Comparison of ENCODE assay signal across 1 cellular context in the genomic region with DNA sequence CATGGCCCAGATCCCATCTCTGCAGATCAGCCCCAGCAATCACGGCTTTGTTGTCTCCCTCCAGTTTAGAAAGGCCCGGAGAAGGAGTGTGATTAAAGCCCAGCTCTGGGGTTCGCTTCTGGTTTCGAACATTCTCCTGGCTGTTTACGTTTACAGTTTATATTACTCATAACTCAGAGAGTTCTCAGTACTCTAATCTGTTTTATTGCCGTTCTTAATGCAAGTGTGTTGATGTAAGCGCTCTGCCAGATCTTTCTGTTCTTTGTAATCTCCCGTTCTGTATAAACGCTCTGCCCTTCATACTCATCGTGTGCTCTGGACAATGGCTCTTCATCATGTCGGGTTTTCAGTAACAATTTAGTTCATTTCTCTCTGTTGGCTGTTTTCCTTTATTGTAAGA.
TF ChIP-seq lines count a peak whose summit lies in the region.

No MANE protein-coding gene starts in this region.

TF ChIP-seq in HEK293, 187 proteins besides CTCF, POLR2A, EP300 and RAD21 (continued from another document and continues in another):
- TF ChIP-seq, protein P1, sequence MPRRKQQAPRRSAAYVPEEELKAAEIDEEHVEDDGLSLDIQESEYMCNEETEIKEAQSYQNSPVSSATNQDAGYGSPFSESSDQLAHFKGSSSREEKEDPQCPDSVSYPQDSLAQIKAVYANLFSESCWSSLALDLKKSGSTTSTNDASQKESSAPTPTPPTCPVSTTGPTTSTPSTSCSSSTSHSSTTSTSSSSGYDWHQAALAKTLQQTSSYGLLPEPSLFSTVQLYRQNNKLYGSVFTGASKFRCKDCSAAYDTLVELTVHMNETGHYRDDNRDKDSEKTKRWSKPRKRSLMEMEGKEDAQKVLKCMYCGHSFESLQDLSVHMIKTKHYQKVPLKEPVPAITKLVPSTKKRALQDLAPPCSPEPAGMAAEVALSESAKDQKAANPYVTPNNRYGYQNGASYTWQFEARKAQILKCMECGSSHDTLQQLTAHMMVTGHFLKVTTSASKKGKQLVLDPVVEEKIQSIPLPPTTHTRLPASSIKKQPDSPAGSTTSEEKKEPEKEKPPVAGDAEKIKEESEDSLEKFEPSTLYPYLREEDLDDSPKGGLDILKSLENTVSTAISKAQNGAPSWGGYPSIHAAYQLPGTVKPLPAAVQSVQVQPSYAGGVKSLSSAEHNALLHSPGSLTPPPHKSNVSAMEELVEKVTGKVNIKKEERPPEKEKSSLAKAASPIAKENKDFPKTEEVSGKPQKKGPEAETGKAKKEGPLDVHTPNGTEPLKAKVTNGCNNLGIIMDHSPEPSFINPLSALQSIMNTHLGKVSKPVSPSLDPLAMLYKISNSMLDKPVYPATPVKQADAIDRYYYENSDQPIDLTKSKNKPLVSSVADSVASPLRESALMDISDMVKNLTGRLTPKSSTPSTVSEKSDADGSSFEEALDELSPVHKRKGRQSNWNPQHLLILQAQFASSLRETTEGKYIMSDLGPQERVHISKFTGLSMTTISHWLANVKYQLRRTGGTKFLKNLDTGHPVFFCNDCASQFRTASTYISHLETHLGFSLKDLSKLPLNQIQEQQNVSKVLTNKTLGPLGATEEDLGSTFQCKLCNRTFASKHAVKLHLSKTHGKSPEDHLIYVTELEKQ (tag by site-specific recombination; IDR thresholded peaks at IDR 0.05; ENCODE audit: borderline replicate concordance) = 0 out of 2 replicates have a peak, but pooled peaks have one; percentile 51
- no peak for TF ChIP-seq ZNF623 (tag by site-specific recombination; IDR thresholded peaks at IDR 0.05)
- TF ChIP-seq ZBTB17 (tag by site-specific recombination; IDR thresholded peaks at IDR 0.05) = peak; percentile 62
- TF ChIP-seq KLF1 (tag by site-specific recombination; IDR thresholded peaks at IDR 0.05) = no peak
- peak; percentile 71 for TF ChIP-seq ZNF843 (tag by site-specific recombination; IDR thresholded peaks at IDR 0.05)
- TF ChIP-seq, protein P2, sequence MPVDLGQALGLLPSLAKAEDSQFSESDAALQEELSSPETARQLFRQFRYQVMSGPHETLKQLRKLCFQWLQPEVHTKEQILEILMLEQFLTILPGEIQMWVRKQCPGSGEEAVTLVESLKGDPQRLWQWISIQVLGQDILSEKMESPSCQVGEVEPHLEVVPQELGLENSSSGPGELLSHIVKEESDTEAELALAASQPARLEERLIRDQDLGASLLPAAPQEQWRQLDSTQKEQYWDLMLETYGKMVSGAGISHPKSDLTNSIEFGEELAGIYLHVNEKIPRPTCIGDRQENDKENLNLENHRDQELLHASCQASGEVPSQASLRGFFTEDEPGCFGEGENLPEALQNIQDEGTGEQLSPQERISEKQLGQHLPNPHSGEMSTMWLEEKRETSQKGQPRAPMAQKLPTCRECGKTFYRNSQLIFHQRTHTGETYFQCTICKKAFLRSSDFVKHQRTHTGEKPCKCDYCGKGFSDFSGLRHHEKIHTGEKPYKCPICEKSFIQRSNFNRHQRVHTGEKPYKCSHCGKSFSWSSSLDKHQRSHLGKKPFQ (tag by site-specific recombination; IDR thresholded peaks at IDR 0.05) = peak; percentile 42; the same call in 1 of the 2 replicates
- TF ChIP-seq ZNF529 (tag by site-specific recombination; IDR thresholded peaks at IDR 0.05; ENCODE audit: insufficient replicate concordance) = peak; percentile 5
- TF ChIP-seq ZNF155 (tag by site-specific recombination; IDR thresholded peaks at IDR 0.05) = no peak
- TF ChIP-seq ZNF449 (tag by site-specific recombination; IDR thresholded peaks at IDR 0.05) = 0 out of 2 replicates have a peak, but pooled peaks have one; percentile 54
- peak; percentile 64; the same call in 1 of the 2 replicates for TF ChIP-seq ZXDB (tag by site-specific recombination; IDR thresholded peaks at IDR 0.05)
- TF ChIP-seq, protein P3, sequence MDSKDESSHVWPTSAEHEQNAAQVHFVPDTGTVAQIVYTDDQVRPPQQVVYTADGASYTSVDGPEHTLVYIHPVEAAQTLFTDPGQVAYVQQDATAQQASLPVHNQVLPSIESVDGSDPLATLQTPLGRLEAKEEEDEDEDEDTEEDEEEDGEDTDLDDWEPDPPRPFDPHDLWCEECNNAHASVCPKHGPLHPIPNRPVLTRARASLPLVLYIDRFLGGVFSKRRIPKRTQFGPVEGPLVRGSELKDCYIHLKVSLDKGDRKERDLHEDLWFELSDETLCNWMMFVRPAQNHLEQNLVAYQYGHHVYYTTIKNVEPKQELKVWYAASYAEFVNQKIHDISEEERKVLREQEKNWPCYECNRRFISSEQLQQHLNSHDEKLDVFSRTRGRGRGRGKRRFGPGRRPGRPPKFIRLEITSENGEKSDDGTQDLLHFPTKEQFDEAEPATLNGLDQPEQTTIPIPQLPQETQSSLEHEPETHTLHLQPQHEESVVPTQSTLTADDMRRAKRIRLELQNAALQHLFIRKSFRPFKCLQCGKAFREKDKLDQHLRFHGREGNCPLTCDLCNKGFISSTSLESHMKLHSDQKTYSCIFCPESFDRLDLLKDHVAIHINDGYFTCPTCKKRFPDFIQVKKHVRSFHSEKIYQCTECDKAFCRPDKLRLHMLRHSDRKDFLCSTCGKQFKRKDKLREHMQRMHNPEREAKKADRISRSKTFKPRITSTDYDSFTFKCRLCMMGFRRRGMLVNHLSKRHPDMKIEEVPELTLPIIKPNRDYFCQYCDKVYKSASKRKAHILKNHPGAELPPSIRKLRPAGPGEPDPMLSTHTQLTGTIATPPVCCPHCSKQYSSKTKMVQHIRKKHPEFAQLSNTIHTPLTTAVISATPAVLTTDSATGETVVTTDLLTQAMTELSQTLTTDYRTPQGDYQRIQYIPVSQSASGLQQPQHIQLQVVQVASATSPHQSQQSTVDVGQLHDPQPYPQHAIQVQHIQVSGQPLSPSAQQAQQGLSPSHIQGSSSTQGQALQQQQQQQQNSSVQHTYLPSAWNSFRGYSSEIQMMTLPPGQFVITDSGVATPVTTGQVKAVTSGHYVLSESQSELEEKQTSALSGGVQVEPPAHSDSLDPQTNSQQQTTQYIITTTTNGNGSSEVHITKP (tag by site-specific recombination; IDR thresholded peaks at IDR 0.05) = peak; percentile 52
- no peak for TF ChIP-seq TCF7L2 (IDR thresholded peaks at IDR 0.05; ENCODE audit: borderline replicate concordance, low read depth, low read length)
- TF ChIP-seq ZNF335 (tag by site-specific recombination; conservative IDR thresholded peaks at IDR 0.05) = no peak; the same call in 1 of the 2 replicates
- no peak for TF ChIP-seq ZNF677 (tag by site-specific recombination; IDR thresholded peaks at IDR 0.05)
- TF ChIP-seq ZBTB44 (tag by site-specific recombination; IDR thresholded peaks at IDR 0.05) = peak; percentile 73
- no peak for TF ChIP-seq ZNF16 (tag by site-specific recombination; IDR thresholded peaks at IDR 0.05; ENCODE audit: low read depth)
- TF ChIP-seq ZNF221 (tag by site-specific recombination; IDR thresholded peaks at IDR 0.05; ENCODE audit: borderline replicate concordance) = no peak
- no peak for TF ChIP-seq ZNF776 (tag by site-specific recombination; IDR thresholded peaks at IDR 0.05; ENCODE audit: borderline replicate concordance)
- no peak for TF ChIP-seq ZBTB26 (tag by site-specific recombination; optimal IDR thresholded peaks at IDR 0.05)
- TF ChIP-seq ZNF560 (tag by site-specific recombination; IDR thresholded peaks at IDR 0.05; ENCODE audit: borderline replicate concordance) = no peak
- TF ChIP-seq ZBTB20 (tag by site-specific recombination; IDR thresholded peaks at IDR 0.05) = peak; percentile 25; the same call in 1 of the 2 replicates
- 0 out of 2 replicates have a peak, but pooled peaks have one; percentile 17 for TF ChIP-seq ZSCAN30 (tag by site-specific recombination; IDR thresholded peaks at IDR 0.05)
- TF ChIP-seq ZNF350 (tag by site-specific recombination; IDR thresholded peaks at IDR 0.05) = no peak
- no peak for TF ChIP-seq ZNF114 (tag by site-specific recombination; IDR thresholded peaks at IDR 0.05)
- TF ChIP-seq SP2 (tag by site-specific recombination; IDR thresholded peaks at IDR 0.05) = no peak
- TF ChIP-seq WT1 (tag by site-specific recombination; IDR thresholded peaks at IDR 0.05) = peak; percentile 46; the same call in 1 of the 2 replicates
- no peak for TF ChIP-seq ZFHX2 (tag by site-specific recombination; conservative IDR thresholded peaks at IDR 0.05)
- peak; percentile 97 for TF ChIP-seq ZNF600 (tag by site-specific recombination; IDR thresholded peaks at IDR 0.05)
- TF ChIP-seq ZNF585B (tag by site-specific recombination; IDR thresholded peaks at IDR 0.05) = no peak
- TF ChIP-seq ZNF366 (tag by site-specific recombination; conservative IDR thresholded peaks at IDR 0.05) = peak; percentile 48
- TF ChIP-seq ZSCAN4 (tag by site-specific recombination; IDR thresholded peaks at IDR 0.05) = no peak
- TF ChIP-seq SP7 (tag by site-specific recombination; IDR thresholded peaks at IDR 0.05) = peak; percentile 35; the same call in 1 of the 2 replicates
- peak; percentile 82 for TF ChIP-seq ZEB2 (tag by site-specific recombination; IDR thresholded peaks at IDR 0.05)
- no peak for TF ChIP-seq ZNF510 (tag by site-specific recombination; IDR thresholded peaks at IDR 0.05; ENCODE audit: insufficient replicate concordance)
- TF ChIP-seq ZSCAN16 (tag by site-specific recombination; IDR thresholded peaks at IDR 0.05) = peak; percentile 57; the same call in 1 of the 2 replicates
- no peak for TF ChIP-seq PATZ1 (tag by site-specific recombination; IDR thresholded peaks at IDR 0.05)
- TF ChIP-seq KLF10 (tag by site-specific recombination; IDR thresholded peaks at IDR 0.05) = no peak
- TF ChIP-seq ZNF596 (tag by site-specific recombination; IDR thresholded peaks at IDR 0.05) = 0 out of 2 replicates have a peak, but pooled peaks have one; percentile 32
- TF ChIP-seq, protein P4, sequence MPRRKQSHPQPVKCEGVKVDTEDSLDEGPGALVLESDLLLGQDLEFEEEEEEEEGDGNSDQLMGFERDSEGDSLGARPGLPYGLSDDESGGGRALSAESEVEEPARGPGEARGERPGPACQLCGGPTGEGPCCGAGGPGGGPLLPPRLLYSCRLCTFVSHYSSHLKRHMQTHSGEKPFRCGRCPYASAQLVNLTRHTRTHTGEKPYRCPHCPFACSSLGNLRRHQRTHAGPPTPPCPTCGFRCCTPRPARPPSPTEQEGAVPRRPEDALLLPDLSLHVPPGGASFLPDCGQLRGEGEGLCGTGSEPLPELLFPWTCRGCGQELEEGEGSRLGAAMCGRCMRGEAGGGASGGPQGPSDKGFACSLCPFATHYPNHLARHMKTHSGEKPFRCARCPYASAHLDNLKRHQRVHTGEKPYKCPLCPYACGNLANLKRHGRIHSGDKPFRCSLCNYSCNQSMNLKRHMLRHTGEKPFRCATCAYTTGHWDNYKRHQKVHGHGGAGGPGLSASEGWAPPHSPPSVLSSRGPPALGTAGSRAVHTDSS (tag by site-specific recombination; IDR thresholded peaks at IDR 0.05) = peak; percentile 65
- TF ChIP-seq YY1 (tag by site-specific recombination; IDR thresholded peaks at IDR 0.05) = no peak
- TF ChIP-seq BCL11A (tag by site-specific recombination; IDR thresholded peaks at IDR 0.05; ENCODE audit: low read depth) = peak; percentile 73; the same call in 1 of the 2 replicates
- peak; percentile 32; the same call in 1 of the 2 replicates for TF ChIP-seq OVOL3 (tag by site-specific recombination; IDR thresholded peaks at IDR 0.05)
- TF ChIP-seq ZNF138 (tag by site-specific recombination; IDR thresholded peaks at IDR 0.05; ENCODE audit: borderline replicate concordance) = no peak
